Comparison of ENCODE assay signal across 8 cellular contexts in the genomic region with DNA sequence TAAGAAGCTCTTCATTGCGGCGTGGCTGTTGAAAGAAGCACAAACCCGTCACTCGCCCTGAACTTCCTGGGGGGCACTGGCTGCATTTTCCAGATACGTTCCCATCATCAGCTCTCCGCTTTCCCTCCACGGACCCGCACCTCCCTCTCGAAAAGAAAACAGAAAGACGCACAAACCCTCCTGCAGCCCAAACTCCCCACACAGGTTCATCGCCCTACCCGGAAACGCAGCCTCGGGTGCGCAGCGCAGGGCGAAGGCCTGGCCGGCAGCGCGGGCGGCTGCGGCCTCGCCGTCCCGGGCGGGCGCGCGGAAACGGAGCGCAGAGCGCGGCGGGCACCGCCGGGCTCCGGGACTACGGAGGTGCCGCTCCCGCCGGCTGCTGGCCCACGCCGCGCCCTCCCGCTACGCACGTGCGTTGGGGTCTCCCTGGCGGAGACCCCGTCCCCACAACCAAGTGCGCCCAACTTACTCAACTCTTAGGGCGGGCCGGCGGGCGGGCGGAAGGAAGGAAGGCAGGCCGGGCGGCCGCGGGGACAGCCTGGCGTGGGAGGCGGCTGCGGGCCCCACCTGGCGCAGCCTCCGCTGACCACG. TPM values are rescaled to one million over a fixed set of nuclear protein-coding genes. Genes with fewer than 3 reads are reported as not detected.
A peak's percentile ranks its signal among the peaks of the same experiment; 100 is the strongest.
DNase-seq lines count a peak whose midpoint lies in the region; ATAC-seq and TF ChIP-seq lines count a peak whose summit lies in the region.

No MANE protein-coding gene starts in this region.

- H3K9me3 ChIP-seq in lung (ENCODE audit: control insufficient read depth in 2 of 2, insufficient read depth in 1 of 2, low read length in 1 of 2) = no peaks in the 10 kb centered on the region

- peaks cover 6% of the 10 kb centered on the region for H3K9me3 Mint-ChIP-seq in activated CD4-positive, alpha-beta T cell treated with anti-CD3 and anti-CD28 coated beads for 36 hours (ENCODE audit: low read depth)

- peaks cover 0 to 15% of the 10 kb centered on the region in 2 donors for H3K4me1 ChIP-seq in lung (ENCODE audit: control insufficient read depth in 2 of 2, insufficient read depth in 2 of 2, low read length in 2 of 2)

- intact Hi-C loops in activated CD4-positive, alpha-beta T cell treated with anti-CD3 and anti-CD28 coated beads for 36 hours (cut with DNase I, micrococcal nuclease) = loop anchor here (1.0 to 10.0 kb wide), 13 partner anchors 16 to 1141 kb away; partner anchors contain the start of genes ARF5 (in 2 of the 2), RBM28 (in 2 of the 2), GCC1 (in 1 of the 2) and GRM8 (in 1 of the 2)
- intact Hi-C loops in sciatic nerve (cut with DNase I) = no loop called here

- 0% methylated on average over 52 to 66 of the region's 66 CpGs for WGBS in lung, 2 donors

- no peaks in the 10 kb centered on the region for H3K27me3 Mint-ChIP-seq in activated CD4-positive, alpha-beta T cell treated with anti-CD3 and anti-CD28 coated beads for 36 hours

- peak overlapping the region; percentile 96 for H3K4me3 ChIP-seq in lung

- no peak for TF ChIP-seq CTCF in lung (IDR thresholded peaks at IDR 0.05; ENCODE audit: control extremely low read depth, extremely low read depth)

- ATAC-seq in GM21360 (IDR thresholded peaks at IDR 0.05; ENCODE audit: unreplicated experiment) (peak; percentile 37), lung (ENCODE audit: insufficient read depth, low FRiP score) (peak; percentile 60), sciatic nerve (no peak)
- ATAC-seq in activated CD4-positive, alpha-beta T cell treated with anti-CD3 and anti-CD28 coated beads for 36 hours = peak; percentile 36

- POLR2A ChIA-PET in activated CD4-positive, alpha-beta T cell treated with anti-CD3 and anti-CD28 coated beads for 36 hours (lab: Charles Lee) = interaction anchor here (0.5 to 2.3 kb wide), 4 partner anchors 13 to 264 kb away, joined by 3 to 6 read pairs (median 4); no protein-coding TSS in a partner anchor

- H3K27ac Mint-ChIP-seq in activated CD4-positive, alpha-beta T cell treated with anti-CD3 and anti-CD28 coated beads for 36 hours = peak overlapping the region; percentile 93

- H3K27me3 ChIP-seq in lung (ENCODE audit: control insufficient read depth, insufficient read depth) = no peaks in the 10 kb centered on the region

- CTCF ChIA-PET in activated CD4-positive, alpha-beta T cell treated with anti-CD3 and anti-CD28 coated beads for 36 hours (lab: Charles Lee) = interaction anchor here (0.8 to 2.3 kb wide), 5 partner anchors 9 to 56 kb away, joined by 3 to 7 read pairs (median 3); no protein-coding TSS in a partner anchor

- peaks cover 38% of the 10 kb centered on the region for H3K36me3 Mint-ChIP-seq in activated CD4-positive, alpha-beta T cell treated with anti-CD3 and anti-CD28 coated beads for 36 hours (ENCODE audit: low read depth)

- H3K4me1 Mint-ChIP-seq in activated CD4-positive, alpha-beta T cell treated with anti-CD3 and anti-CD28 coated beads for 36 hours = peaks cover 68% of the 10 kb centered on the region

- peak overlapping the region; percentile 87 for H3K4me3 Mint-ChIP-seq in activated CD4-positive, alpha-beta T cell treated with anti-CD3 and anti-CD28 coated beads for 36 hours

- H3K27ac ChIP-seq in lung (ENCODE audit: low read depth in 1 of 2, low read length in 1 of 2) = peak overlapping the region; percentile 95 to 99

- DNase-seq in Daoy (ENCODE audit: low read depth) = peak; percentile 61
- peak; percentile 12 for DNase-seq in HPDE6-E6E7 (ENCODE audit: extremely low spot score)
- peak; percentile 72 for DNase-seq in activated CD4-positive, alpha-beta T cell treated with anti-CD3 and anti-CD28 coated beads for 36 hours
- peak; percentile 1 to 64 for DNase-seq in dermis microvascular lymphatic vessel endothelial cell (ENCODE audit: low read depth in 2 of 2)
- peak; percentile 42 for DNase-seq in lung (ENCODE audit: low spot score)
- DNase-seq in stimulated activated CD8-positive, alpha-beta memory T cell treated with anti-CD3 and anti-CD28 coated beads, Interleukin-7, amount 100 ng/mL, for 4 hours (ENCODE audit: low read depth in 2 of 2) = peak; percentile 34 to 50
- no peak for DNase-seq in sciatic nerve (ENCODE audit: low spot score)

- peaks cover 2 to 6% of the 10 kb centered on the region in 2 donors for H3K36me3 ChIP-seq in lung (ENCODE audit: control insufficient read depth in 2 of 2, insufficient read depth in 2 of 2, low read length in 2 of 2)

RNA-seq across cellular contexts. Expression of gene ZNF800, which starts 0.8 kb away (rescaled TPM):
- 17.2 and 22.3 TPM in 2 replicates for total RNA-seq in Daoy (2014; rRNA removed; shearing (Covaris generic))
- total RNA-seq in activated CD4-positive, alpha-beta T cell treated with anti-CD3 and anti-CD28 coated beads for 36 hours = 10 to 100 TPM; 27.5 to 34.7 TPM
- total RNA-seq in dermis microvascular lymphatic vessel endothelial cell = 7.1 and 9.5 TPM in 2 replicates
- total RNA-seq in lung = 10 to 100 TPM; 32.5 to 34.8 TPM
- polyA plus RNA-seq in lung = 1 to 10 TPM; 7.7 to 8.7 TPM
- total RNA-seq in sciatic nerve = 39.2 TPM
